Comparison of ENCODE assay signal across 13 cellular contexts in genomic region chr1:11501491-11501897, GRCh38. TPM values are rescaled to one million over a fixed set of nuclear protein-coding genes. Genes with fewer than 3 reads are reported as not detected.
DNase-seq lines count a peak whose midpoint lies in the region; ATAC-seq and TF ChIP-seq lines count a peak whose summit lies in the region.
"Had no signal": no experiment of that assay in that cellular context is flagged by ENCODE, and none has a peak within 500 bp of the region (broad histone marks: within the 10 kb centered on the region; RNA-seq: fewer than 3 reads in every experiment).

No MANE protein-coding gene starts in this region.

- H3K4me3 Mint-ChIP-seq in activated CD4-positive, alpha-beta memory T cell treated with anti-CD3 and anti-CD28 coated beads for 36 hours: no peak overlapping the region
- no peak overlapping the region for H3K4me3 Mint-ChIP-seq in activated CD4-positive, alpha-beta memory T cell treated with anti-CD3 and anti-CD28 coated beads, Interleukin-2, amount 10 ng/mL, durations not matched to agents 7 days and 5 days

- no peak for TF ChIP-seq CTCF in left ventricle myocardium inferior (IDR thresholded peaks at IDR 0.05; ENCODE audit: borderline replicate concordance)
- no peak for TF ChIP-seq CTCF in spleen (IDR thresholded peaks at IDR 0.05 in 8 of 11, conservative IDR thresholded peaks at IDR 0.05 in 3 of 11)

- H3K27ac ChIP-seq in left ventricle myocardium inferior (replicated peaks) (no peak overlapping the region), spleen (no peak overlapping the region)
- H3K27ac ChIP-seq: RWPE1, transverse colon had no signal

- H3K36me3 ChIP-seq in left ventricle myocardium inferior: peaks cover 4% of the 10 kb centered on the region
- no peaks in the 10 kb centered on the region for H3K36me3 ChIP-seq in spleen
- H3K36me3 ChIP-seq: transverse colon had no signal

- ATAC-seq in GM18909 (IDR thresholded peaks at IDR 0.05; ENCODE audit: poor library complexity, unreplicated experiment): no peak

- H3K4me1 ChIP-seq in left ventricle myocardium inferior (no peaks in the 10 kb centered on the region), spleen (no peaks in the 10 kb centered on the region)
- H3K4me1 ChIP-seq: transverse colon had no signal

- H3K4me3 ChIP-seq in left ventricle myocardium inferior (peak overlapping the region; percentile 43), spleen (peak overlapping the region in 2 of 8 donors; percentile 13 to 35)
- H3K4me3 ChIP-seq: transverse colon had no signal

- H3K4me1 Mint-ChIP-seq in activated CD4-positive, alpha-beta memory T cell treated with anti-CD3 and anti-CD28 coated beads for 36 hours (ENCODE audit: low read depth): no peaks in the 10 kb centered on the region
- H3K4me1 Mint-ChIP-seq in activated CD4-positive, alpha-beta memory T cell treated with anti-CD3 and anti-CD28 coated beads, Interleukin-2, amount 10 ng/mL, durations not matched to agents 7 days and 5 days: no peaks in the 10 kb centered on the region

- no peak for TF ChIP-seq POLR2A in spleen (IDR thresholded peaks at IDR 0.05)

- POLR2A ChIA-PET in activated CD4-positive, alpha-beta memory T cell treated with anti-CD3 and anti-CD28 coated beads for 36 hours (lab: Charles Lee): no interaction called here
- POLR2A ChIA-PET in activated CD4-positive, alpha-beta memory T cell treated with anti-CD3 and anti-CD28 coated beads, Interleukin-2, amount 10 ng/mL, durations not matched to agents 7 days and 5 days (lab: Charles Lee): no interaction called here

- H3K36me3 Mint-ChIP-seq in activated CD4-positive, alpha-beta memory T cell treated with anti-CD3 and anti-CD28 coated beads for 36 hours: peaks cover 14% of the 10 kb centered on the region
- peaks cover 5% of the 10 kb centered on the region for H3K36me3 Mint-ChIP-seq in activated CD4-positive, alpha-beta memory T cell treated with anti-CD3 and anti-CD28 coated beads, Interleukin-2, amount 10 ng/mL, durations not matched to agents 7 days and 5 days (ENCODE audit: low read depth)

- peak; percentile 14 for DNase-seq in activated CD4-positive, alpha-beta memory T cell treated with anti-CD3 and anti-CD28 coated beads for 36 hours
- DNase-seq in activated CD4-positive, alpha-beta memory T cell treated with anti-CD3 and anti-CD28 coated beads, Interleukin-2, amount 10 ng/mL, durations not matched to agents 7 days and 5 days: no peak
- DNase-seq in activated T-cell treated with anti-CD3 and anti-CD28 coated beads, Interleukin-2, amount 50 U/mL, for 48 hours: peak; percentile 30 to 31
- DNase-seq in left ventricle myocardium inferior: peak; percentile 32
- peak; percentile 56 for DNase-seq in spleen
- no peak for DNase-seq in activated gamma-delta T cell treated with Interleukin-2 at 50 U/mL for 16 hours
- DNase-seq in cerebellar cortex (ENCODE audit: low spot score): no peak
- DNase-seq: Calu3, NCI-H1694 treated with DMSO at 0.1 percent for 48 hours, transverse colon had no signal

- no peak overlapping the region for H3K27ac Mint-ChIP-seq in activated CD4-positive, alpha-beta memory T cell treated with anti-CD3 and anti-CD28 coated beads for 36 hours
- H3K27ac Mint-ChIP-seq in activated CD4-positive, alpha-beta memory T cell treated with anti-CD3 and anti-CD28 coated beads, Interleukin-2, amount 10 ng/mL, durations not matched to agents 7 days and 5 days: no peak overlapping the region

- H3K27me3 Mint-ChIP-seq in activated CD4-positive, alpha-beta memory T cell treated with anti-CD3 and anti-CD28 coated beads for 36 hours: peaks cover 10% of the 10 kb centered on the region
- H3K27me3 Mint-ChIP-seq in activated CD4-positive, alpha-beta memory T cell treated with anti-CD3 and anti-CD28 coated beads, Interleukin-2, amount 10 ng/mL, durations not matched to agents 7 days and 5 days: peaks cover 8% of the 10 kb centered on the region

- H3K9me3 ChIP-seq in left ventricle myocardium inferior (replicated peaks) (peaks cover 36% of the 10 kb centered on the region), spleen (peaks cover 11 to 56% (median 40%) of the 10 kb centered on the region in 8 donors)

- CTCF ChIA-PET in activated CD4-positive, alpha-beta memory T cell treated with anti-CD3 and anti-CD28 coated beads for 36 hours (lab: Charles Lee): no interaction called here
- CTCF ChIA-PET in activated CD4-positive, alpha-beta memory T cell treated with anti-CD3 and anti-CD28 coated beads, Interleukin-2, amount 10 ng/mL, durations not matched to agents 7 days and 5 days (lab: Charles Lee): no interaction called here

- H3K9me3 Mint-ChIP-seq in activated CD4-positive, alpha-beta memory T cell treated with anti-CD3 and anti-CD28 coated beads for 36 hours: peaks cover 32% of the 10 kb centered on the region
- peaks cover 29% of the 10 kb centered on the region for H3K9me3 Mint-ChIP-seq in activated CD4-positive, alpha-beta memory T cell treated with anti-CD3 and anti-CD28 coated beads, Interleukin-2, amount 10 ng/mL, durations not matched to agents 7 days and 5 days

- 32 to 75% (median 42%) methylated on average over 21 to 48 of the region's 48 CpGs for WGBS in spleen, 5 donors

- intact Hi-C loops in activated CD4-positive, alpha-beta memory T cell treated with anti-CD3 and anti-CD28 coated beads for 36 hours (cut with micrococcal nuclease): no loop called here
- intact Hi-C loops in left ventricle myocardium inferior (cut with micrococcal nuclease) (no loop called here), spleen (cut with DNase I; ENCODE audit: low total_unique reads) (no loop called here)

- H3K27me3 ChIP-seq in left ventricle myocardium inferior (ENCODE audit: low read depth) (peaks cover 62% of the 10 kb centered on the region), spleen (replicated peaks in 1 of 7) (peaks cover 0 to 46% (median 8%) of the 10 kb centered on the region in 7 donors)

RNA-seq across cellular contexts. Expression of gene DISP3, which starts 22.5 kb away (rescaled TPM):
- under 1 TPM; 0.07 to 0.21 TPM for total RNA-seq in activated CD4-positive, alpha-beta memory T cell treated with anti-CD3 and anti-CD28 coated beads for 36 hours
- under 1 TPM; 0.18 to 0.38 TPM for total RNA-seq in activated CD4-positive, alpha-beta memory T cell treated with anti-CD3 and anti-CD28 coated beads, Interleukin-2, amount 10 ng/mL, durations not matched to agents 7 days and 5 days
- total RNA-seq in left ventricle myocardium inferior (not detected), spleen (under 1 TPM; 0.32 to 0.69 (median 0.52) TPM)
- polyA plus RNA-seq in spleen: under 1 TPM; 0.06 to 0.35 (median 0.26) TPM
- total RNA-seq: skeletal muscle tissue had no signal

Comparison
In these comparisons a context has a peak if more than half of its experiments do, and no peak if none do; other contexts are left out.
1. DNase-seq: peak in activated CD4-positive, alpha-beta memory T cell treated with anti-CD3 and anti-CD28 coated beads for 36 hours (single experiment), activated T-cell treated with anti-CD3 and anti-CD28 coated beads, Interleukin-2, amount 50 U/mL, for 48 hours (2 of 2), left ventricle myocardium inferior (single experiment) and spleen (single experiment); none in activated CD4-positive, alpha-beta memory T cell treated with anti-CD3 and anti-CD28 coated beads, Interleukin-2, amount 10 ng/mL, durations not matched to agents 7 days and 5 days (single experiment), activated gamma-delta T cell treated with Interleukin-2 at 50 U/mL for 16 hours (single experiment) and cerebellar cortex (single experiment).